25 cellular contexts compared by ENCODE assay signal in genomic region chr17:17224137-17224536, GRCh38.
"Had no signal": no experiment of that assay in that cellular context is flagged by ENCODE, and none has a peak within 500 bp of the region (broad histone marks: within the 10 kb centered on the region; RNA-seq: fewer than 3 reads in every experiment).

No MANE protein-coding gene starts in this region.

- H3K4me1 Mint-ChIP-seq: endodermal cell; memory B cell; neural crest cell; stimulated activated naive CD8-positive, alpha-beta T cell treated with anti-CD3 and anti-CD28 coated beads, Interleukin-15, amount 100 ng/mL, for 72 hours had no signal

- ATAC-seq: esophagus mucosa; gastrocnemius medialis; heart left ventricle; left lobe of liver; natural killer cell treated with Interleukin-12 subunit alpha and Interleukin-12 subunit beta and Interleukin-15 and Interleukin-18, amount 100 ng/mL, for 72 hours; psoas muscle; right cardiac atrium; stimulated activated naive CD8-positive, alpha-beta T cell treated with anti-CD3 and anti-CD28 coated beads, Interleukin-15, amount 100 ng/mL, for 72 hours had no signal

- H3K4me2 ChIP-seq: hepatocyte had no signal

- H3K27ac ChIP-seq: colonic mucosa, epithelial cell of prostate, gastrocnemius medialis, heart left ventricle, hepatocyte, psoas muscle, skin epidermis, spleen, suprapubic skin, transverse colon, vagina had no signal

- H3K9me3 Mint-ChIP-seq: dendritic cell treated with granulocyte-macrophage colony-stimulating factor and Interleukin-4, amounts not matched to agents 40 ng/mL and 50 ng/mL, for 4 days; endodermal cell; memory B cell; natural killer cell treated with Interleukin-12 subunit alpha and Interleukin-12 subunit beta and Interleukin-15 and Interleukin-18, amount 100 ng/mL, for 72 hours; neural crest cell; stimulated activated naive CD8-positive, alpha-beta T cell treated with anti-CD3 and anti-CD28 coated beads, Interleukin-15, amount 100 ng/mL, for 72 hours had no signal

- H3K27ac Mint-ChIP-seq: dendritic cell treated with granulocyte-macrophage colony-stimulating factor and Interleukin-4, amounts not matched to agents 40 ng/mL and 50 ng/mL, for 4 days; endodermal cell; memory B cell had no signal

- H3K27me3 ChIP-seq: colonic mucosa, gastrocnemius medialis, heart left ventricle, hepatocyte, spleen, suprapubic skin, transverse colon, vagina had no signal

- H3K4me3 ChIP-seq: colonic mucosa, gastrocnemius medialis, heart left ventricle, hepatocyte, lung, psoas muscle, skin epidermis, spleen, suprapubic skin, transverse colon, vagina had no signal

- H3K4me3 Mint-ChIP-seq: dendritic cell treated with granulocyte-macrophage colony-stimulating factor and Interleukin-4, amounts not matched to agents 40 ng/mL and 50 ng/mL, for 4 days; endodermal cell; memory B cell; natural killer cell treated with Interleukin-12 subunit alpha and Interleukin-12 subunit beta and Interleukin-15 and Interleukin-18, amount 100 ng/mL, for 72 hours; neural crest cell; stimulated activated naive CD8-positive, alpha-beta T cell treated with anti-CD3 and anti-CD28 coated beads, Interleukin-15, amount 100 ng/mL, for 72 hours had no signal

- DNase-seq: colonic mucosa; effector CD8-positive, alpha-beta T cell; foreskin fibroblast; gastrocnemius medialis; stimulated activated CD4-positive, alpha-beta T cell treated with anti-CD3 and anti-CD28 coated beads, Interleukin-2, amount 100 ng/mL, for 48 hours; stimulated activated naive CD4-positive, alpha-beta T cell; stimulated activated naive CD8-positive, alpha-beta T cell treated with anti-CD3 and anti-CD28 coated beads, Interleukin-15, amount 100 ng/mL, for 72 hours; transverse colon had no signal

- H3K4me1 ChIP-seq: colonic mucosa, suprapubic skin, transverse colon, vagina had no signal

- H3K9me3 ChIP-seq: colonic mucosa, gastrocnemius medialis, heart left ventricle, psoas muscle, spleen, suprapubic skin, transverse colon, vagina had no signal

- H3K27me3 Mint-ChIP-seq: dendritic cell treated with granulocyte-macrophage colony-stimulating factor and Interleukin-4, amounts not matched to agents 40 ng/mL and 50 ng/mL, for 4 days; memory B cell; natural killer cell treated with Interleukin-12 subunit alpha and Interleukin-12 subunit beta and Interleukin-15 and Interleukin-18, amount 100 ng/mL, for 72 hours; stimulated activated naive CD8-positive, alpha-beta T cell treated with anti-CD3 and anti-CD28 coated beads, Interleukin-15, amount 100 ng/mL, for 72 hours had no signal
